18 cellular contexts compared by ENCODE assay signal in the genomic region with DNA sequence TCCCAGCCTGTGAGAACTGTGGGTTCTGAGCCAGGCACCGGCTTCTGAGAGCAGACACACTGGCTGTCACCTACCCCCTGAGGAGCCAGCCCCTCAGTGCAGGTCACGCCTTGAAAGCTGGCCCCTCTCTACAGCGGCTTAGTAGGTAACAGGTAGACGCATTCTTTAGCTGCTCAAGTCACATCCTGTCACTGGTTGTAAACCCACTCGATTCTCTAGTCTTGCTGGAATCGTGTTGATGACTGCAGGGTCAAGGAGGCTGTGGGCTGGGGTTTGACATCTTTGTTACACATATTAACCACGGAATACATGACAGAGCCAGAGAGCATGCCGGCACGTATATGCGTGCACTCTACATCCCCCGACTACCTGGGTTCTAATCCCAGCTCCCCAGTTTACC.
A peak's percentile ranks its signal among the peaks of the same experiment; 100 is the strongest.
DNase-seq lines count a peak whose midpoint lies in the region; TF ChIP-seq lines count a peak whose summit lies in the region.
"Had no signal": no experiment of that assay in that cellular context is flagged by ENCODE, and none has a peak within 500 bp of the region (broad histone marks: within the 10 kb centered on the region; RNA-seq: fewer than 3 reads in every experiment).

No MANE protein-coding gene starts in this region.

- no peak overlapping the region for H4K8ac ChIP-seq in mesendoderm (ENCODE audit: low read depth, low read length)

- H3K4me1 Mint-ChIP-seq in T-helper 2 cell treated with Interferon-gamma antibody and Interleukin-4, amounts not matched to agents 5 μg/mL and 100 μg/mL, for 36 hours (ENCODE audit: low read depth) = peaks cover 10% of the 10 kb centered on the region

- H3K4me3 Mint-ChIP-seq in T-helper 2 cell treated with Interferon-gamma antibody and Interleukin-4, amounts not matched to agents 5 μg/mL and 100 μg/mL, for 36 hours = no peak overlapping the region
- H3K4me3 Mint-ChIP-seq: HFFc6, neural crest cell had no signal

- no peaks in the 10 kb centered on the region for H3K9me3 ChIP-seq in transverse colon
- H3K9me3 ChIP-seq: upper lobe of left lung had no signal

- WGBS in mesendoderm (ENCODE audit: extremely low coverage, insufficient coverage, low lambda C conversion rate) = no CpG with 5 or more reads among the region's 11 CpGs
- WGBS in transverse colon (ENCODE audit: low coverage in 1 of 2), 2 donors = 84 to 86% methylated on average over 7 to 11 of the region's 11 CpGs

- H2AK5ac ChIP-seq in mesendoderm (ENCODE audit: low read length) = no peak overlapping the region

- peaks cover 42% of the 10 kb centered on the region for H3K36me3 Mint-ChIP-seq in T-helper 2 cell treated with Interferon-gamma antibody and Interleukin-4, amounts not matched to agents 5 μg/mL and 100 μg/mL, for 36 hours (ENCODE audit: low read depth)

- in situ Hi-C loops in transverse colon (cut with MboI; ENCODE audit: low pct_ligation_motif_present in 1 of 4, low pct_unique_long_range_greater_than_20kb in 1 of 4, low sequenced_read_pairs in 3 of 4) = no loop called here

- intact Hi-C loops in transverse colon (cut with DNase I; ENCODE audit: low total_unique reads) = no loop called here

- peak; percentile 15 for DNase-seq in T-helper 2 cell treated with Interferon-gamma antibody and Interleukin-4, amounts not matched to agents 5 μg/mL and 100 μg/mL, for 36 hours (ENCODE audit: low spot score)
- DNase-seq in T-helper 2 cell (no peak), mesendoderm (peak; percentile 79), transverse colon (no peak), retina (no peak), A172 (ENCODE audit: low spot score) (no peak)
- peak; percentile 52 for DNase-seq in stimulated activated CD4-positive, alpha-beta T cell treated with anti-CD3 and anti-CD28 coated beads, Interleukin-1b, Interleukin-23, amount 100 ng/mL, for 48 hours
- DNase-seq in stimulated activated CD4-positive, alpha-beta T cell treated with anti-CD3 and anti-CD28 coated beads, Interleukin-2, amount 100 ng/mL, for 24 hours = no peak
- DNase-seq: 8988T, aorta, DMS53, HFFc6, mammary epithelial cell, NCI-H146, RPMI8226, upper lobe of left lung had no signal

- no peak overlapping the region for H3K27ac Mint-ChIP-seq in T-helper 2 cell treated with Interferon-gamma antibody and Interleukin-4, amounts not matched to agents 5 μg/mL and 100 μg/mL, for 36 hours
- H3K27ac Mint-ChIP-seq: HFFc6 had no signal

- no peak for TF ChIP-seq EP300 in transverse colon (IDR thresholded peaks at IDR 0.05; ENCODE audit: low read depth)

- no peak overlapping the region for H3K23ac ChIP-seq in mesendoderm (ENCODE audit: low read length)

- no peak for TF ChIP-seq POLR2A in transverse colon (IDR thresholded peaks at IDR 0.05)

- no peak overlapping the region for H4K5ac ChIP-seq in mesendoderm (ENCODE audit: low read length)

- H3K4ac ChIP-seq in mesendoderm (ENCODE audit: low read depth, low read length) = no peak overlapping the region

- no peak overlapping the region for H2BK15ac ChIP-seq in mesendoderm (replicated peaks; ENCODE audit: low read depth)

- H3K27me3 Mint-ChIP-seq in T-helper 2 cell treated with Interferon-gamma antibody and Interleukin-4, amounts not matched to agents 5 μg/mL and 100 μg/mL, for 36 hours (ENCODE audit: low read depth) = no peaks in the 10 kb centered on the region

- H2BK5ac ChIP-seq in mesendoderm (ENCODE audit: low read length) = no peak overlapping the region

- peaks cover 5% of the 10 kb centered on the region for H3K9me3 Mint-ChIP-seq in T-helper 2 cell treated with Interferon-gamma antibody and Interleukin-4, amounts not matched to agents 5 μg/mL and 100 μg/mL, for 36 hours
- H3K9me3 Mint-ChIP-seq: HFFc6 had no signal

- no peak overlapping the region for H3K27ac ChIP-seq in mesendoderm (ENCODE audit: low read depth, low read length)
- peak overlapping the region in 3 of 4 donors; percentile 26 to 86 (median 38) for H3K27ac ChIP-seq in transverse colon
- H3K27ac ChIP-seq: VCaP had no signal

- H3K56ac ChIP-seq in mesendoderm (ENCODE audit: low read length) = no peak overlapping the region

- H3K36me3 ChIP-seq in mesendoderm (ENCODE audit: control insufficient read depth, insufficient read depth, low read length) = no peaks in the 10 kb centered on the region
- no peaks in the 10 kb centered on the region for H3K36me3 ChIP-seq in transverse colon

- no peak overlapping the region for H3K4me3 ChIP-seq in mesendoderm (ENCODE audit: low read length)
- no peak overlapping the region for H3K4me3 ChIP-seq in transverse colon
- H3K4me3 ChIP-seq: upper lobe of left lung had no signal

- peaks cover 26% of the 10 kb centered on the region for H3K4me1 ChIP-seq in mesendoderm (ENCODE audit: control insufficient read depth, low read depth, low read length)
- peaks cover 22 to 51% (median 36%) of the 10 kb centered on the region in 4 donors for H3K4me1 ChIP-seq in transverse colon

- TF ChIP-seq CTCF in transverse colon (IDR thresholded peaks at IDR 0.05) = no peak

- H2BK120ac ChIP-seq in mesendoderm (ENCODE audit: low read depth, low read length) = no peak overlapping the region

- H3K27me3 ChIP-seq in mesendoderm (ENCODE audit: insufficient read depth, low read length, poor library complexity) (no peaks in the 10 kb centered on the region), transverse colon (no peaks in the 10 kb centered on the region)
- H3K27me3 ChIP-seq: upper lobe of left lung had no signal

- no peak overlapping the region for H3K18ac ChIP-seq in mesendoderm (ENCODE audit: low read length)

- H3K4me2 ChIP-seq in mesendoderm (ENCODE audit: low read length) = no peak overlapping the region

- no peaks in the 10 kb centered on the region for H3K79me2 ChIP-seq in mesendoderm (ENCODE audit: control insufficient read depth, insufficient read depth, low read length)

- no peaks in the 10 kb centered on the region for H3K79me1 ChIP-seq in mesendoderm (ENCODE audit: low read length)

- no peak overlapping the region for H3K9ac ChIP-seq in mesendoderm (ENCODE audit: low read length)

Comparison
In these comparisons a context has a peak if more than half of its experiments do, and no peak if none do; other contexts are left out.
1. DNase-seq: peak in T-helper 2 cell treated with Interferon-gamma antibody and Interleukin-4, amounts not matched to agents 5 μg/mL and 100 μg/mL, for 36 hours (single experiment), stimulated activated CD4-positive, alpha-beta T cell treated with anti-CD3 and anti-CD28 coated beads, Interleukin-1b, Interleukin-23, amount 100 ng/mL, for 48 hours (single experiment) and mesendoderm (single experiment); none in T-helper 2 cell (0 of 5), stimulated activated CD4-positive, alpha-beta T cell treated with anti-CD3 and anti-CD28 coated beads, Interleukin-2, amount 100 ng/mL, for 24 hours (0 of 2), transverse colon (single experiment), retina (single experiment) and A172 (single experiment).